ENCODE assay signal across 25 cellular contexts in genomic region chr18:78793313-78793712, GRCh38.
"Had no signal": no experiment of that assay in that cellular context is flagged by ENCODE, and none has a peak within 500 bp of the region (broad histone marks: within the 10 kb centered on the region; RNA-seq: fewer than 3 reads in every experiment).

No MANE protein-coding gene starts in this region.

- H3K4me1 ChIP-seq: esophagus muscularis mucosa, foreskin keratinocyte, gastroesophageal sphincter, heart right ventricle, psoas muscle, tibial nerve, upper lobe of left lung had no signal

- DNase-seq: dorsolateral prefrontal cortex; effector CD4-positive, alpha-beta T cell; foreskin keratinocyte; glutamatergic neuron; heart right ventricle; hippocampal formation; immature natural killer cell; islet precursor cell; kidney glomerular epithelial cell; mesenchymal stem cell; midbrain; naive thymus-derived CD4-positive, alpha-beta T cell; occipital lobe; ovary; psoas muscle; stimulated activated CD4-positive, alpha-beta T cell treated with anti-CD3 and anti-CD28 coated beads, Interleukin-15, amount 100 ng/mL, for 24 hours; stimulated activated CD4-positive, alpha-beta T cell treated with anti-CD3 and anti-CD28 coated beads, Interleukin-2, amount 100 ng/mL, for 48 hours; stimulated activated naive B cell treated with anti-CD40 and anti-IgM and Interleukin-4, amounts not matched to agents 10 μg/mL and 1 μg/mL and 100 μg/mL, for 72 hours; upper lobe of left lung had no signal

- H3K27me3 ChIP-seq: foreskin keratinocyte, ovary, tibial nerve, upper lobe of left lung had no signal

- H3K9me3 ChIP-seq: esophagus muscularis mucosa, gastroesophageal sphincter, heart right ventricle, ovary, psoas muscle, thoracic aorta, tibial nerve, upper lobe of left lung had no signal

- H3K36me3 ChIP-seq: esophagus muscularis mucosa, gastroesophageal sphincter, heart right ventricle, ovary, thoracic aorta, tibial nerve, upper lobe of left lung had no signal

- H3K4me3 ChIP-seq: dorsolateral prefrontal cortex, esophagus muscularis mucosa, gastroesophageal sphincter, heart right ventricle, ovary, psoas muscle, skin epidermis, thoracic aorta, tibial nerve, upper lobe of left lung had no signal

- H3K27ac ChIP-seq: dorsolateral prefrontal cortex, esophagus muscularis mucosa, foreskin keratinocyte, gastroesophageal sphincter, heart right ventricle, ovary, psoas muscle, skin epidermis, thoracic aorta, tibial nerve, upper lobe of left lung had no signal

- ATAC-seq: foreskin keratinocyte; gastroesophageal sphincter; heart right ventricle; left lobe of liver; naive thymus-derived CD4-positive, alpha-beta T cell; psoas muscle; stimulated activated naive B cell treated with anti-CD40 and anti-IgM and Interleukin-4, amounts not matched to agents 10 μg/mL and 1 μg/mL and 100 μg/mL, for 72 hours had no signal
